11 cellular contexts compared by ENCODE assay signal in the genomic region with DNA sequence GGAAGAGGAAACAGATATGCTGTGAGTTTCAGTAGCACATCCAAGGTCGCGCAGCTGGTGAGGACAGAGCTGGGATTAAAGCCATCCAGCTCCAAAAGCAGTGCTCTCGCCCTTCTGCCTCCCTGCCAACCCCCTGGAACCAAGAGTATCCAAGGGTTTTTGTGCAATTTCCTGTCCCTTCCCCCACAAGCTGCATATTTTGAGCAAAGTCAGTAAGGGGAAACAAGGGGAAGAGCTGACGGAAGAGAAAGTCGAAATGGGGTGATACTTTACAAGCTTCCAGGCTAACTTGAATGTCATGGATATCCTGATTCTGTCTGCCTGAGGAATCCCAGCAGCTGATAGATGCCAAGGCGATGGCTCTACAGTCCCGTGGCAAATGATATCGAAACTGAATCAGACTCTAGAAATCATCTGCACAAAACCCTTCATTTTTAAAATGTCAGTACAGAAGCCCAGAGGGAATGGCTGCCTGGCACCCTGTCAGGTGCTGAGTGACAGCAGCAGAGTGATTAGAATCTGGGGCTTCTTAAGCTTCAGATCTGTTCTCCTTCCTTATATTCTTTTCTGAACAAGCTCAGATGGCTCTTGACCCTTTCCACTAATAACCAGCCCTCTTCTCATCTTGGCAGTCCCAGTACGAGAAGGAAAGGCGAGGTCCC. TPM values are rescaled to one million over a fixed set of nuclear protein-coding genes. Genes with fewer than 3 reads are reported as not detected.
DNase-seq lines count a peak whose midpoint lies in the region; ATAC-seq and TF ChIP-seq lines count a peak whose summit lies in the region.
"Had no signal": no experiment of that assay in that cellular context is flagged by ENCODE, and none has a peak within 500 bp of the region (broad histone marks: within the 10 kb centered on the region; RNA-seq: fewer than 3 reads in every experiment).

No MANE protein-coding gene starts in this region.

- TF ChIP-seq CTCF in coronary artery (IDR thresholded peaks at IDR 0.05) (no peak), left lung (IDR thresholded peaks at IDR 0.05) (no peak)

- no peaks in the 10 kb centered on the region for H3K36me3 ChIP-seq in HUES6 (ENCODE audit: control insufficient read depth, insufficient read depth, low read length)
- no peaks in the 10 kb centered on the region for H3K36me3 ChIP-seq in left lung

- peaks cover 8% of the 10 kb centered on the region for H3K27me3 Mint-ChIP-seq in activated CD8-positive, alpha-beta T cell treated with anti-CD3 and anti-CD28 coated beads, Interleukin-2, amount 10 ng/mL, durations not matched to agents 7 days and 5 days (ENCODE audit: low read depth)

- no peak overlapping the region for H3K9ac ChIP-seq in HUES6 (ENCODE audit: low read length)

- ATAC-seq in left lung: peak; percentile 48
- ATAC-seq in activated CD8-positive, alpha-beta T cell treated with anti-CD3 and anti-CD28 coated beads, Interleukin-2, amount 10 ng/mL, durations not matched to agents 7 days and 5 days: no peak
- ATAC-seq in GM21360 (IDR thresholded peaks at IDR 0.05; ENCODE audit: unreplicated experiment): no peak

- no peak overlapping the region for H3K4me3 Mint-ChIP-seq in activated CD8-positive, alpha-beta T cell treated with anti-CD3 and anti-CD28 coated beads, Interleukin-2, amount 10 ng/mL, durations not matched to agents 7 days and 5 days

- no peaks in the 10 kb centered on the region for H3K36me3 Mint-ChIP-seq in activated CD8-positive, alpha-beta T cell treated with anti-CD3 and anti-CD28 coated beads, Interleukin-2, amount 10 ng/mL, durations not matched to agents 7 days and 5 days (ENCODE audit: low read depth)

- H3K9me3 Mint-ChIP-seq in activated CD8-positive, alpha-beta T cell treated with anti-CD3 and anti-CD28 coated beads, Interleukin-2, amount 10 ng/mL, durations not matched to agents 7 days and 5 days (ENCODE audit: insufficient read depth): no peaks in the 10 kb centered on the region

- DNase-seq in coronary artery (ENCODE audit: low spot score) (no peak), left lung (no peak), stromal cell of bone marrow (ENCODE audit: low read depth) (peak; percentile 28), NCI-H2081 treated with DMSO at 0.1 percent for 48 hours (lab: John Stamatoyannopoulos, UW) (no peak), T-helper 2 cell (no peak)
- no peak for DNase-seq in activated CD8-positive, alpha-beta T cell treated with anti-CD3 and anti-CD28 coated beads, Interleukin-2, amount 10 ng/mL, durations not matched to agents 7 days and 5 days
- DNase-seq: cerebellar nuclear complex, DMS79 had no signal

- H3K27ac ChIP-seq in HUES6 (ENCODE audit: low read depth, low read length) (no peak overlapping the region), coronary artery (peak overlapping the region; percentile 37 to 80), left lung (peak overlapping the region; percentile 4 to 63)

- intact Hi-C loops in left lung (cut with DNase I): no loop called here

- H3K27me3 ChIP-seq in HUES6 (ENCODE audit: control insufficient read depth, insufficient read depth, low read length) (no peaks in the 10 kb centered on the region), left lung (no peaks in the 10 kb centered on the region)

- no peaks in the 10 kb centered on the region for H3K4me1 Mint-ChIP-seq in activated CD8-positive, alpha-beta T cell treated with anti-CD3 and anti-CD28 coated beads, Interleukin-2, amount 10 ng/mL, durations not matched to agents 7 days and 5 days (ENCODE audit: low read depth)

- no peaks in the 10 kb centered on the region for H3K9me3 ChIP-seq in HUES6 (ENCODE audit: control insufficient read depth, insufficient read depth, low read depth, low read length)
- H3K9me3 ChIP-seq in left lung: no peaks in the 10 kb centered on the region

- peak overlapping the region; percentile 16; the same call in 1 of the 2 replicates for H3K4me3 ChIP-seq in HUES6 (ENCODE audit: low read depth, low read length)
- H3K4me3 ChIP-seq in coronary artery: peak overlapping the region; percentile 66
- no peak overlapping the region for H3K4me3 ChIP-seq in left lung

- POLR2A ChIA-PET in activated CD8-positive, alpha-beta T cell treated with anti-CD3 and anti-CD28 coated beads, Interleukin-2, amount 10 ng/mL, durations not matched to agents 7 days and 5 days (lab: Charles Lee): no interaction called here

- CTCF ChIA-PET in activated CD8-positive, alpha-beta T cell treated with anti-CD3 and anti-CD28 coated beads, Interleukin-2, amount 10 ng/mL, durations not matched to agents 7 days and 5 days (lab: Charles Lee): no interaction called here

- H3K4me1 ChIP-seq in HUES6 (ENCODE audit: control insufficient read depth, insufficient read depth, low read length) (peaks cover 7% of the 10 kb centered on the region), left lung (no peaks in the 10 kb centered on the region)

- H3K27ac Mint-ChIP-seq in activated CD8-positive, alpha-beta T cell treated with anti-CD3 and anti-CD28 coated beads, Interleukin-2, amount 10 ng/mL, durations not matched to agents 7 days and 5 days: no peak overlapping the region

RNA-seq across cellular contexts. Expression of gene TEKT3, which starts 42.9 kb away (rescaled TPM):
- total RNA-seq in left lung: 1 to 10 TPM in 1 of 2 donors, under 1 TPM in 1; 0.41 to 1.8 TPM
- total RNA-seq in activated CD8-positive, alpha-beta T cell treated with anti-CD3 and anti-CD28 coated beads, Interleukin-2, amount 10 ng/mL, durations not matched to agents 7 days and 5 days: not detected
- total RNA-seq: M059J had no signal

Comparison
In these comparisons a context has a peak if more than half of its experiments do, and no peak if none do; other contexts are left out.
1. H3K4me3 ChIP-seq: peak in HUES6 (single experiment) and coronary artery (single experiment); none in left lung (0 of 2).